In the genomic region with DNA sequence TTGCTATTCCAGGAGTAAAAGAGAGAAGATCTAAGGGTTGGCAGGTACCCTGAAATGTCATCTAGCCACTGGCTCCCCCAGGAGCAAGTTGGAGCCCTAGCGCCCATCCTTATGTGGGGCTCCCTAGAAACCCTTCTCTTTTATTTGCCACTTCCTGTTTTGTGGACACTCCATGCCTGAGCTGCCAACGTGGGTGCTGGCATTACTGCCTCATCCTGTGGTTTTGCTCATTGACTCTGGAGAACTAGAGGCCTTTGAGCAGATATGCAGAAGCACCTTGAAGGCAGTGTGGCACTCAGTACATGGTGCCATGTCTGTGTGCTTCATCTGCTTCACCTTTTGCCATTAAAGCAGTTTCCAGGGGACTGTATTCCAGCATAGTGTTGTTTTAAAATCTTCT, we compare ENCODE assay signal across 8 cellular contexts. TPM values are rescaled to one million over a fixed set of nuclear protein-coding genes. Genes with fewer than 3 reads are reported as not detected.
DNase-seq lines count a peak whose midpoint lies in the region; ATAC-seq, FAIRE-seq and TF ChIP-seq lines count a peak whose summit lies in the region.

No MANE protein-coding gene starts in this region.

- 25% methylated on average over 2 of the region's 2 CpGs for WGBS in GM12878 (ENCODE audit: insufficient coverage, insufficient replicate concordance, low lambda C conversion rate, missing lambda C conversion rate)

- TF ChIP-seq EP300 in GM12878 (IDR thresholded peaks at IDR 0.05; ENCODE audit: borderline replicate concordance in 1 of 2, control insufficient read depth in 1 of 2, low read depth in 2 of 2, low read length in 2 of 2) = no peak

- SMC1A ChIA-PET in GM12878 (lab: Charles Lee; ENCODE audit: uncharacterized antibody, unreplicated experiment) = interaction anchor here (0.6 to 20.1 kb wide), 7 partner anchors 11 to 103 kb away, joined by 3 to 284 read pairs (median 5); a partner anchor contains a TSS

- peak overlapping the region; percentile 69 for H3K27ac Mint-ChIP-seq in osteocyte (ENCODE audit: unreplicated experiment)

- H3K9me3 Mint-ChIP-seq in osteocyte (ENCODE audit: unreplicated experiment) = no peaks in the 10 kb centered on the region

- no peak overlapping the region for H3K4me3 Mint-ChIP-seq in osteocyte (ENCODE audit: unreplicated experiment)

- TF ChIP-seq CTCF in GM12878 (IDR thresholded peaks at IDR 0.05 in 2 of 3, conservative IDR thresholded peaks at IDR 0.05 in 1 of 3; ENCODE audit: control insufficient read depth in 2 of 3, extremely low read depth in 1 of 3, insufficient read depth in 1 of 3, low read depth in 3 of 3, low read length in 3 of 3) (no peak), osteocyte (IDR thresholded peaks at IDR 0.05) (no peak)

- FAIRE-seq in GM12878 (lab: Jason Lieb, UNC) = no peak

- TF ChIP-seq POLR2A in GM12878 (IDR thresholded peaks at IDR 0.05; ENCODE audit: low read depth, low read length) = peak; percentile 42

- H3K79me2 ChIP-seq in GM12878 (ENCODE audit: control insufficient read depth, insufficient read depth, low read length) = peaks cover 96% of the 10 kb centered on the region

- intact Hi-C loops in GM12878 (cut with micrococcal nuclease; ENCODE audit: unreplicated experiment) = loop anchor here (2.0 to 10.0 kb wide), 3 partner anchors 59 to 348 kb away; no protein-coding TSS in a partner anchor

- RAD21 ChIA-PET in GM12878 (lab: Charles Lee; ENCODE audit: unreplicated experiment) = interaction anchor here (0.6 to 9.1 kb wide), 4 partner anchors 10 to 420 kb away, joined by 3 to 93 read pairs (median 29); a partner anchor contains a TSS

- no peaks in the 10 kb centered on the region for H3K27me3 ChIP-seq in GM12878 (replicated peaks in 1 of 2; ENCODE audit: control insufficient read depth in 2 of 2, insufficient read depth in 2 of 2, low read length in 1 of 2)

- TF ChIP-seq RAD21 in GM12878 (IDR thresholded peaks at IDR 0.05; ENCODE audit: insufficient read depth, low read depth, low read length) = no peak

- H3K4me3 ChIP-seq in GM12878 = peak overlapping the region; percentile 39; the same call in 1 of the 2 replicates

- CTCF ChIA-PET in GM12878 (lab: Yijun Ruan, JAX) = interaction anchor here (0.7 to 18.8 kb wide), 7 partner anchors 10 to 306 kb away, joined by 3 to 163 read pairs (median 3); a partner anchor contains a TSS

- peaks cover 63% of the 10 kb centered on the region for H3K4me1 ChIP-seq in GM12878 (ENCODE audit: control insufficient read depth, insufficient read depth, low read length)

- POLR2A ChIA-PET in GM12878 (lab: Charles Lee) = interaction anchor here (1.8 to 8.0 kb wide), 3 partner anchors 8 to 57 kb away, joined by 7 to 67 read pairs (median 12); no protein-coding TSS in a partner anchor

- H3K4me2 ChIP-seq in GM12878 (ENCODE audit: control insufficient read depth, insufficient read depth) = peak overlapping the region; percentile 68

- H3K36me3 ChIP-seq in GM12878 (ENCODE audit: control insufficient read depth in 2 of 2, insufficient read depth in 2 of 2, low read length in 1 of 2) = peaks cover 0 to 35% of the 10 kb centered on the region in 2 experiments; a peak in 3 of 4 replicates

- peaks cover 34% of the 10 kb centered on the region for H3K36me3 Mint-ChIP-seq in osteocyte (ENCODE audit: unreplicated experiment)

- no peaks in the 10 kb centered on the region for H4K20me1 ChIP-seq in GM12878 (ENCODE audit: control insufficient read depth, insufficient read depth)

- peak overlapping the region; percentile 24; the same call in 1 of the 2 replicates for H3K9ac ChIP-seq in GM12878 (ENCODE audit: control insufficient read depth, insufficient read depth, low read length)

- H2AFZ ChIP-seq in GM12878 (ENCODE audit: control insufficient read depth, low read depth, low read length) = no peak overlapping the region

- peak overlapping the region; percentile 94 for H3K27ac ChIP-seq in GM12878 (ENCODE audit: control insufficient read depth, insufficient read depth)

- no peaks in the 10 kb centered on the region for H3K27me3 Mint-ChIP-seq in osteocyte (ENCODE audit: unreplicated experiment)

- in situ Hi-C loops in GM12878 (cut with MboI) = loop anchor here (5.0 to 10.0 kb wide), 3 partner anchors 218 to 691 kb away; a partner anchor contains a TSS

- DNase-seq in GDM1 (lab: John Stamatoyannopoulos, UW) = peak; percentile 34
- DNase-seq in NOMO-1 treated with dmso at 0.1 percent for 144 hours (lab: John Stamatoyannopoulos, UW; ENCODE audit: unreplicated experiment) = peak; percentile 61
- no peak for DNase-seq in GM12878 (ENCODE audit: low read depth, low spot score)
- DNase-seq in osteocyte (ENCODE audit: extremely low spot score, unreplicated experiment) = no peak
- no peak for DNase-seq in cortex of kidney (lab: John Stamatoyannopoulos, UW)
- DNase-seq in AG08396 (ENCODE audit: low spot score) = no peak

- ATAC-seq in GM12878 (peak; percentile 3), GM18907 (IDR thresholded peaks at IDR 0.05; ENCODE audit: unreplicated experiment) (no peak), HG03439 (IDR thresholded peaks at IDR 0.05; ENCODE audit: unreplicated experiment) (no peak)

- peaks cover 56% of the 10 kb centered on the region for H3K4me1 Mint-ChIP-seq in osteocyte (ENCODE audit: unreplicated experiment)

- H3K9me3 ChIP-seq in GM12878 (replicated peaks; ENCODE audit: control insufficient read depth, insufficient read depth, low read length) = no peaks in the 10 kb centered on the region

- no TSS peak for BruUV-seq in GM12878 (replicated peaks; lab: Mats Ljungman, UMichigan)

TF ChIP-seq in GM12878, 131 proteins besides CTCF, POLR2A, EP300 and RAD21 (continues in another document):
- TF ChIP-seq, protein P1, sequence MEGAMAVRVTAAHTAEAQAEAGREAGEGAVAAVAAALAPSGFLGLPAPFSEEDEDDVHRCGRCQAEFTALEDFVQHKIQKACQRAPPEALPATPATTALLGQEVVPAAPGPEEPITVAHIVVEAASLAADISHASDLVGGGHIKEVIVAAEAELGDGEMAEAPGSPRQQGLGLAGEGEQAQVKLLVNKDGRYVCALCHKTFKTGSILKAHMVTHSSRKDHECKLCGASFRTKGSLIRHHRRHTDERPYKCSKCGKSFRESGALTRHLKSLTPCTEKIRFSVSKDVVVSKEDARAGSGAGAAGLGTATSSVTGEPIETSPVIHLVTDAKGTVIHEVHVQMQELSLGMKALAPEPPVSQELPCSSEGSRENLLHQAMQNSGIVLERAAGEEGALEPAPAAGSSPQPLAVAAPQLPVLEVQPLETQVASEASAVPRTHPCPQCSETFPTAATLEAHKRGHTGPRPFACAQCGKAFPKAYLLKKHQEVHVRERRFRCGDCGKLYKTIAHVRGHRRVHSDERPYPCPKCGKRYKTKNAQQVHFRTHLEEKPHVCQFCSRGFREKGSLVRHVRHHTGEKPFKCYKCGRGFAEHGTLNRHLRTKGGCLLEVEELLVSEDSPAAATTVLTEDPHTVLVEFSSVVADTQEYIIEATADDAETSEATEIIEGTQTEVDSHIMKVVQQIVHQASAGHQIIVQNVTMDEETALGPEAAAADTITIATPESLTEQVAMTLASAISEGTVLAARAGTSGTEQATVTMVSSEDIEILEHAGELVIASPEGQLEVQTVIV (IDR thresholded peaks at IDR 0.05; ENCODE audit: borderline replicate concordance, partially characterized antibody) = no peak
- peak; percentile 32; the same call in 1 of the 2 replicates for TF ChIP-seq EED (IDR thresholded peaks at IDR 0.05; ENCODE audit: low read depth)
- no peak for TF ChIP-seq TARDBP (IDR thresholded peaks at IDR 0.05; ENCODE audit: borderline replicate concordance)
- no peak for TF ChIP-seq NR2F1 (conservative IDR thresholded peaks at IDR 0.05)
- no peak for TF ChIP-seq CBFB (IDR thresholded peaks at IDR 0.05; ENCODE audit: low read depth)
- TF ChIP-seq MEF2B (IDR thresholded peaks at IDR 0.05; ENCODE audit: partially characterized antibody, poor library complexity, severe bottlenecking) = no peak
- no peak for TF ChIP-seq KAT2A (conservative IDR thresholded peaks at IDR 0.05; ENCODE audit: control insufficient read depth, low read depth, low read length)
- TF ChIP-seq RELA (IDR thresholded peaks at IDR 0.05; ENCODE audit: borderline replicate concordance, partially characterized antibody) = no peak
- TF ChIP-seq WRNIP1 (IDR thresholded peaks at IDR 0.05; ENCODE audit: borderline replicate concordance, low read depth, low read length) = no peak

RNA-seq across cellular contexts. Expression of a gene that starts 8.1 kb away (rescaled TPM):
- 223 and 263 TPM in 2 replicates for total RNA-seq in GM12878 (2013; cell fraction: nucleolus; rRNA removed)
- 52.6 and 56.0 TPM in 2 replicates for total RNA-seq in GM12878 (2014; rRNA removed)
- total RNA-seq in GM12878 (2014; rRNA removed; fragmentation: Illumina TruSeq; extraction: Trizol) = 57.5 and 60.6 TPM in 2 replicates
- total RNA-seq in GM12878 (2021) = 129 and 138 TPM in 2 replicates
- 49.4 TPM for polyA plus RNA-seq in GM12878 (2011; ENCODE audit: low read depth)
- polyA plus RNA-seq in GM12878 (2011; rRNA removed) = 104 and 139 TPM in 2 replicates
- 52.9 and 58.1 TPM in 2 replicates for polyA plus RNA-seq in GM12878 (2011; cell fraction: cytosol; rRNA removed)
- polyA plus RNA-seq in GM12878 (2011; cell fraction: nucleus; rRNA removed) = 65.4 and 94.5 TPM in 2 replicates
- 59.5 and 72.2 TPM in 2 replicates for polyA plus RNA-seq in GM12878 (2012)
- polyA plus RNA-seq in GM12878 (2014; fragmentation: Illumina TruSeq; extraction: Trizol) = 57.5 and 75.9 TPM in 2 replicates
- 10 to 100 TPM; 18.9 to 48.0 TPM for polyA plus RNA-seq in GM12878 (2014; fragmentation: Nextera tagmentation; extraction: Ambion mirVana)
- 61.3 and 73.8 TPM in 2 replicates for polyA plus RNA-seq in GM12878 (2014; rRNA removed)
- polyA plus RNA-seq in GM12878 (2016; fragmentation: Nextera tagmentation; extraction: Ambion mirVana) = 10 to 100 TPM; 56.2 to 60.1 TPM
- polyA minus RNA-seq in GM12878 (2011; rRNA and poly(A)+ RNA removed) = 124 and 134 TPM in 2 replicates
- 54.6 and 64.8 TPM in 2 replicates for polyA minus RNA-seq in GM12878 (2011; cell fraction: cytosol; rRNA and poly(A)+ RNA removed)
- 49.6 and 62.2 TPM in 2 replicates for polyA minus RNA-seq in GM12878 (2011; cell fraction: nucleus; rRNA and poly(A)+ RNA removed)
- 42.1 and 45.9 TPM in 2 replicates for total RNA-seq in osteocyte

Comparison
In these comparisons a context has a peak if more than half of its experiments do, and no peak if none do; other contexts are left out.
1. DNase-seq: peak in GDM1 (single experiment) and NOMO-1 treated with dmso at 0.1 percent for 144 hours (single experiment); none in GM12878 (single experiment), osteocyte (single experiment), cortex of kidney (single experiment) and AG08396 (single experiment).